In the genomic region with DNA sequence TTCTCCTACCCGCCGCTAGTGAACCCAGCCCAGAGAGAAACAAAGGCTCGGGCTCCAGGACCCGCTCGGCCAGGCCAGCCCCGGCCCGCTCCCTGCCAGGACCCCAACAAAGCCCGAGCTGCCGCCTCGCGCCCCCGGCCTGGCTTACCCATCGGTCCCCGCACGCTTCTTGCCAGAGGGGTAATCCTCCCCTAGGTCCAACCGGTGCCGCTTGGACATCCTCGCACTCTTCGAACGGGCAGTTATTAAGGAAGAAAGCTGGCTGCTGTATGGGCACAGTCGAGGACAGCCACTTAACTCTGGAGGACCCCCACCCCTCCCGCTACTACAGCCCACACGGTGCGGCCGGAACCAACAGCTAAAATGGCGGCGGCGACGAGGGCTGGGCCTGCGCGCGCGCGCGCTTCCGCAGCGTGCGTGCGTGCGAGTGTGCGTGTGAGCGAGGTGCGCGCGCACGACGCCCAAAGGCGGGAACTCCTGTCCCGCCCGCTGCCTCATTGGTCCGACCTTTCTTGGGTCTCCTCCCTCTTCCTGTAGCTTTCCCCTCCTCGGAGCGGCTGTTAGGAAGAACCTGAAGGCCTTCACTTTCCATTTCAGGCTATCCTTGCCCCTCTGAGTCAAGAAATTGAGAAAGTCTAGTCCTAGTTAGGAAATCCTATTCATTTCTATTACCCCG, we compare ENCODE assay signal across 8 cellular contexts. TPM values are rescaled to one million over a fixed set of nuclear protein-coding genes. Genes with fewer than 3 reads are reported as not detected.
DNase-seq lines count a peak whose midpoint lies in the region; ATAC-seq and TF ChIP-seq lines count a peak whose summit lies in the region.

TSS of gene DHX15 (minus strand) at position 380 of the 676 bp plus-strand sequence. CDS start at position 219, 161 bp downstream.

- intact Hi-C loops in left ventricle myocardium superior (cut with micrococcal nuclease) = loop anchor here (10.0 kb wide), 1 partner anchor 400 kb away; no protein-coding TSS in a partner anchor
- intact Hi-C loops in prostate gland (cut with DNase I) = loop anchor here (5.0 to 10.0 kb wide), 4 partner anchors 208 to 648 kb away; partner anchors contain the start of genes CCDC149 and PI4K2B

- ATAC-seq in GM18498 (IDR thresholded peaks at IDR 0.05; ENCODE audit: unreplicated experiment) (peak; percentile 84), HG02938 (IDR thresholded peaks at IDR 0.05; ENCODE audit: unreplicated experiment) (peak; percentile 75), left ventricle myocardium superior (peak; percentile 96)

- TF ChIP-seq CTCF in prostate gland (IDR thresholded peaks at IDR 0.05) = peak in 1 of 4 experiments; percentile 9

- TF ChIP-seq POLR2A in prostate gland (IDR thresholded peaks at IDR 0.05) = peak; percentile 69

- H3K9me3 ChIP-seq in prostate gland = no peaks in the 10 kb centered on the region

- H3K4me1 ChIP-seq in prostate gland (replicated peaks) (no peaks in the 10 kb centered on the region), urinary bladder (ENCODE audit: insufficient read depth) (peaks cover 2% of the 10 kb centered on the region)

- H3K27ac ChIP-seq in prostate gland = peak within 1 kb of the TSS; percentile 96 to 97
- H3K27ac ChIP-seq in urinary bladder (ENCODE audit: low read depth) = peak within 1 kb of the TSS; percentile 99

- H3K27me3 ChIP-seq in prostate gland (replicated peaks; ENCODE audit: insufficient read depth) = no peaks in the 10 kb centered on the region

- DNase-seq in NCI-H187 (lab: John Stamatoyannopoulos, UW) (peak; percentile 93 to 96), T-helper 2 cell (peak; percentile 89 to 98 (median 90)), anterior cingulate cortex (lab: John Stamatoyannopoulos, UW) (peak; percentile 60 to 96 (median 92)), left ventricle myocardium superior (peak; percentile 98), prostate gland (ENCODE audit: low spot score) (peak; percentile 96)

- no peaks in the 10 kb centered on the region for H3K36me3 ChIP-seq in prostate gland
- no peaks in the 10 kb centered on the region for H3K36me3 ChIP-seq in urinary bladder (ENCODE audit: insufficient read depth)

- H3K4me3 ChIP-seq in prostate gland = peak within 1 kb of the TSS; percentile 98 to 99
- H3K4me3 ChIP-seq in urinary bladder (ENCODE audit: low read depth, low read length) = peak within 1 kb of the TSS; percentile 93

- under 1% methylated on average over 54 of the region's 54 CpGs for WGBS in prostate gland
- WGBS in urinary bladder = 0% methylated on average over 54 of the region's 54 CpGs

RNA-seq across cellular contexts. Expression of gene DHX15, which starts in this region (rescaled TPM):
- total RNA-seq in left ventricle myocardium superior (53.0 TPM), prostate gland (100 to 1,000 TPM in 1 of 2 donors, 10 to 100 TPM in 1; 86.1 to 109 TPM), urinary bladder (300 TPM)
- 58.5 TPM for polyA plus RNA-seq in urinary bladder

Comparison
In these comparisons a context has a peak if more than half of its experiments do, and no peak if none do; other contexts are left out.
1. Peak in every context shown above with its lines: DNase-seq, ATAC-seq, H3K4me3 ChIP-seq and H3K27ac ChIP-seq.